In genomic region chr2:128440087-128440665, GRCh38 we compare ENCODE assay signal across 1 cellular context.
TF ChIP-seq lines count a peak whose summit lies in the region.

No MANE protein-coding gene starts in this region.

TF ChIP-seq in H1, 55 proteins besides CTCF, POLR2A, EP300 and RAD21:
- TF ChIP-seq NRF1 (IDR thresholded peaks at IDR 0.05; ENCODE audit: low read depth, low read length) (no peak), RXRA (IDR thresholded peaks at IDR 0.05; ENCODE audit: insufficient read depth, low read depth, low read length) (no peak), JUND (IDR thresholded peaks at IDR 0.05; ENCODE audit: low read length) (no peak), ASH2L (IDR thresholded peaks at IDR 0.05; ENCODE audit: low read length) (no peak), SP2 (IDR thresholded peaks at IDR 0.05; ENCODE audit: low read length) (no peak), POU5F1 (IDR thresholded peaks at IDR 0.05; ENCODE audit: low read depth, low read length) (no peak), SRF (IDR thresholded peaks at IDR 0.05; ENCODE audit: low read depth, low read length) (no peak), CTBP2 (IDR thresholded peaks at IDR 0.05; ENCODE audit: borderline replicate concordance, insufficient read depth, insufficient read length, low read length) (no peak), KDM4A (IDR thresholded peaks at IDR 0.05; ENCODE audit: low read depth, low read length, severe bottlenecking) (no peak), TCF12 (IDR thresholded peaks at IDR 0.05; ENCODE audit: low read depth, low read length) (no peak), RNF2 (IDR thresholded peaks at IDR 0.05; ENCODE audit: borderline replicate concordance, low read depth, low read length, missing control alignments, poor library complexity, severe bottlenecking) (no peak), NANOG (IDR thresholded peaks at IDR 0.05; ENCODE audit: insufficient read depth, low read depth, low read length, poor library complexity, severe bottlenecking) (no peak), SAP30 (IDR thresholded peaks at IDR 0.05; ENCODE audit: insufficient read depth, insufficient replicate concordance, low read length) (no peak), CBX8 (IDR thresholded peaks at IDR 0.05; ENCODE audit: borderline replicate concordance, low read depth, low read length) (no peak), EZH2 (IDR thresholded peaks at IDR 0.05; ENCODE audit: low read depth, low read length, severe bottlenecking) (no peak)
